ENCODE assay signal across 1 cellular context in the genomic region with DNA sequence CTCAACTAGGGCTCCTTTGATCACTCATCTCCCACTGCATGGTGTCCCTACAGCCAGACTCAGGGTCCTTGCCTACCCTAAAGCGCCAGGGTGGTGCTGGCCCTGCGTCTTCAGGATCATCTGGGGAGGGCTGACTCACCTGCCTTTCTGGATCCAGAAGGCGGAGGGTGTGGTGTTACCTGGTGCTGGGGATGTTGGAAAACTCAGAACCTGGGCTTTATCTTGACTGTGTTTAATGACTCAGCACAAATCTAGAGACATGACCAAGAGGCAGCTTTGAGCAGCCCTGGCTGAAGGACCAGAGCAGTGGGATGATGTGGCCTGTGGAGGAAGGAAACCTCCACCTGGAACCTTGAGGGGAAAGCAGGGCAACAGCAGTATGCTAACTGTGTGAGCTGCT.
TF ChIP-seq lines count a peak whose summit lies in the region.

No MANE protein-coding gene starts in this region.

TF ChIP-seq in IMR-90, 13 proteins besides CTCF, POLR2A, EP300 and RAD21:
- TF ChIP-seq, protein P1, sequence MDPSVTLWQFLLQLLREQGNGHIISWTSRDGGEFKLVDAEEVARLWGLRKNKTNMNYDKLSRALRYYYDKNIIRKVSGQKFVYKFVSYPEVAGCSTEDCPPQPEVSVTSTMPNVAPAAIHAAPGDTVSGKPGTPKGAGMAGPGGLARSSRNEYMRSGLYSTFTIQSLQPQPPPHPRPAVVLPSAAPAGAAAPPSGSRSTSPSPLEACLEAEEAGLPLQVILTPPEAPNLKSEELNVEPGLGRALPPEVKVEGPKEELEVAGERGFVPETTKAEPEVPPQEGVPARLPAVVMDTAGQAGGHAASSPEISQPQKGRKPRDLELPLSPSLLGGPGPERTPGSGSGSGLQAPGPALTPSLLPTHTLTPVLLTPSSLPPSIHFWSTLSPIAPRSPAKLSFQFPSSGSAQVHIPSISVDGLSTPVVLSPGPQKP (IDR thresholded peaks at IDR 0.05; ENCODE audit: borderline replicate concordance, low read depth, low read length): no peak
- peak; percentile 81 for TF ChIP-seq MAFK (IDR thresholded peaks at IDR 0.05; ENCODE audit: low read depth, low read length)
- TF ChIP-seq RCOR1 (IDR thresholded peaks at IDR 0.05; ENCODE audit: insufficient replicate concordance, low read length): no peak
- TF ChIP-seq NFE2L2 (IDR thresholded peaks at IDR 0.05; ENCODE audit: low read depth, low read length): peak; percentile 92
- no peak for TF ChIP-seq MXI1 (IDR thresholded peaks at IDR 0.05; ENCODE audit: borderline replicate concordance, low read depth, low read length)
